ENCODE assay signal across 10 cellular contexts in the genomic region with DNA sequence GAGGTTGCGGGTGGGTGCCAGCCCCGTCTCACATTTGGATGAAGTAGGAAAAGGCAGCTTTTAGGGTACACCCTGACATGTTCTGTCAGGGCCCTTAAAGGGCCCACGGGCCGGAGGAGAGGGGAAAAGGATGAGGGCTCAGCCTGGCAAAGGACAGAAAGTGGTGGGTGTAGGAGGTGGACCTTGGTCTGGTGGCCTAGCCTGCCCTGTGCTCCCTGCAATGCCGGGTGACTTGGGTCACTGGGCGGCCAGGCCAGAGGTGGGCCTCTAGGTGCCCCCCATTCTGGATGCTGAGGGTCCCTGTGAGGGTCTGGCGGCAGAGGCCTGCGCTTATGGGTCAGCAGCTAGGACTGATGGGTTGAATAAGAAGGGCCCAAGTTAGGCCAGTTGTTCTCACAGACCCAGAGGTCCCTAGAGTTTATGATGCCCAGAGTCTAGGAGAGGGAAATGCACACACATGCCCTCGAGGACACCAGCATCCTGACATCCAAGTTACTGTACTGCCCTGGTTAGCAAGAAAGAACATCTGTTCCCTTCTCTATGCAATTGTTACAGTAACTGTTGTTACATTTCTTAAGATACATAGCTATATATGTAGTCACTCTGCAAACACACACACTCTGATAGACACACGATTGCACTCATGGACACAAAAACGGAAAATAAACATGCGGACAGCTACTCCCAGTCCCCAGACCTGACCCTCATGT. TPM values are rescaled to one million over a fixed set of nuclear protein-coding genes. Genes with fewer than 3 reads are reported as not detected.
A peak's percentile ranks its signal among the peaks of the same experiment; 100 is the strongest.
DNase-seq lines count a peak whose midpoint lies in the region; ATAC-seq and TF ChIP-seq lines count a peak whose summit lies in the region.
"Had no signal": no experiment of that assay in that cellular context is flagged by ENCODE, and none has a peak within 500 bp of the region (broad histone marks: within the 10 kb centered on the region; RNA-seq: fewer than 3 reads in every experiment).

No MANE protein-coding gene starts in this region.

- no peaks in the 10 kb centered on the region for H3K27me3 ChIP-seq in body of pancreas

- WGBS in body of pancreas, 2 donors: 48 to 54% methylated on average over 12 of the region's 12 CpGs

- H3K9me3 Mint-ChIP-seq in activated naive CD4-positive, alpha-beta T cell treated with anti-CD3 and anti-CD28 coated beads, Interleukin-2, amount 10 ng/mL, durations not matched to agents 7 days and 5 days: no peaks in the 10 kb centered on the region
- H3K9me3 Mint-ChIP-seq in memory B cell (no peaks in the 10 kb centered on the region), type B pancreatic cell (no peaks in the 10 kb centered on the region)

- no peak for DNase-seq in activated naive CD4-positive, alpha-beta T cell treated with anti-CD3 and anti-CD28 coated beads, Interleukin-2, amount 10 ng/mL, durations not matched to agents 7 days and 5 days
- no peak for DNase-seq in activated naive CD4-positive, alpha-beta T cell treated with anti-CD3 and anti-CD28 coated beads, Interleukin-2, amount 50 U/mL, for 16 hours
- DNase-seq in body of pancreas (no peak), memory B cell (ENCODE audit: low spot score in 2 of 2) (no peak), type B pancreatic cell (ENCODE audit: extremely low spot score, unreplicated experiment) (no peak)
- no peak for DNase-seq in stimulated activated naive CD4-positive, alpha-beta T cell (lab: John Stamatoyannopoulos, UW)

- H3K27ac ChIP-seq in body of pancreas: peak overlapping the region in 3 of 4 donors; percentile 72 to 92 (median 89)

- peaks cover 11% of the 10 kb centered on the region for H3K36me3 Mint-ChIP-seq in activated naive CD4-positive, alpha-beta T cell treated with anti-CD3 and anti-CD28 coated beads, Interleukin-2, amount 10 ng/mL, durations not matched to agents 7 days and 5 days
- no peaks in the 10 kb centered on the region for H3K36me3 Mint-ChIP-seq in memory B cell
- peaks cover 9% of the 10 kb centered on the region for H3K36me3 Mint-ChIP-seq in type B pancreatic cell

- TF ChIP-seq CTCF in body of pancreas (IDR thresholded peaks at IDR 0.05): no peak
- no peak for TF ChIP-seq CTCF in type B pancreatic cell (conservative IDR thresholded peaks at IDR 0.05)

- no peak for TF ChIP-seq POLR2A in body of pancreas (IDR thresholded peaks at IDR 0.05)

- H3K4me3 ChIP-seq in body of pancreas: peak overlapping the region; percentile 29 to 82

- intact Hi-C loops in body of pancreas (cut with DNase I): no loop called here

- ATAC-seq in body of pancreas (no peak), memory B cell (ENCODE audit: low read depth) (no peak), GM21526 (IDR thresholded peaks at IDR 0.05; ENCODE audit: low FRiP score, unreplicated experiment) (no peak), GM19035 (IDR thresholded peaks at IDR 0.05; ENCODE audit: unreplicated experiment) (no peak)

- H3K4me1 Mint-ChIP-seq in activated naive CD4-positive, alpha-beta T cell treated with anti-CD3 and anti-CD28 coated beads, Interleukin-2, amount 10 ng/mL, durations not matched to agents 7 days and 5 days: peaks cover 25% of the 10 kb centered on the region
- H3K4me1 Mint-ChIP-seq in memory B cell (peaks cover 38% of the 10 kb centered on the region), type B pancreatic cell (ENCODE audit: unreplicated experiment) (peaks cover 9% of the 10 kb centered on the region)

- H3K4me3 Mint-ChIP-seq in activated naive CD4-positive, alpha-beta T cell treated with anti-CD3 and anti-CD28 coated beads, Interleukin-2, amount 10 ng/mL, durations not matched to agents 7 days and 5 days: peak overlapping the region; percentile 86
- peak overlapping the region; percentile 96 for H3K4me3 Mint-ChIP-seq in memory B cell
- peak overlapping the region; percentile 97 for H3K4me3 Mint-ChIP-seq in type B pancreatic cell

- peak overlapping the region; percentile 95 for H3K27ac Mint-ChIP-seq in activated naive CD4-positive, alpha-beta T cell treated with anti-CD3 and anti-CD28 coated beads, Interleukin-2, amount 10 ng/mL, durations not matched to agents 7 days and 5 days
- H3K27ac Mint-ChIP-seq in memory B cell: peak overlapping the region; percentile 100
- H3K27ac Mint-ChIP-seq in type B pancreatic cell: peak overlapping the region; percentile 97

- peaks cover 31% of the 10 kb centered on the region for H3K27me3 Mint-ChIP-seq in activated naive CD4-positive, alpha-beta T cell treated with anti-CD3 and anti-CD28 coated beads, Interleukin-2, amount 10 ng/mL, durations not matched to agents 7 days and 5 days
- H3K27me3 Mint-ChIP-seq in memory B cell (no peaks in the 10 kb centered on the region), type B pancreatic cell (peaks cover 30% of the 10 kb centered on the region)

- peaks cover 29% of the 10 kb centered on the region for H3K4me1 ChIP-seq in body of pancreas

- no peaks in the 10 kb centered on the region for H3K36me3 ChIP-seq in body of pancreas (replicated peaks in 1 of 2; ENCODE audit: insufficient read depth in 1 of 2, low read depth in 2 of 2)

- CTCF ChIA-PET in activated naive CD4-positive, alpha-beta T cell treated with anti-CD3 and anti-CD28 coated beads, Interleukin-2, amount 10 ng/mL, durations not matched to agents 7 days and 5 days (lab: Charles Lee): interaction anchor here (0.8 to 4.4 kb wide), 6 partner anchors 8 to 51 kb away, joined by 3 to 22 read pairs (median 4); a partner anchor contains a TSS

- H3K9me3 ChIP-seq in body of pancreas: no peaks in the 10 kb centered on the region

RNA-seq across cellular contexts. Expression of a gene that starts 12.5 kb away (rescaled TPM):
- 10 to 100 TPM; 11.5 to 17.9 TPM for total RNA-seq in body of pancreas
- total RNA-seq in type B pancreatic cell (ENCODE audit: low replicate concordance): 0.58 and 0.76 TPM in 2 replicates

RNA-seq across cellular contexts. Expression of a gene that starts 30.6 kb away (rescaled TPM):
- total RNA-seq in body of pancreas: 10 to 100 TPM; 12.5 to 15.2 TPM
- total RNA-seq in type B pancreatic cell (ENCODE audit: low replicate concordance): 22.1 and 31.2 TPM in 2 replicates

RNA-seq across cellular contexts. Expression of a gene that starts 45.1 kb away (rescaled TPM):
- total RNA-seq in body of pancreas (not detected), type B pancreatic cell (ENCODE audit: low replicate concordance) (not detected in 2 replicates)
- total RNA-seq: dermis microvascular lymphatic vessel endothelial cell, LHCN-M2 had no signal

RNA-seq across cellular contexts. Expression of a gene that starts 51.2 kb away (rescaled TPM):
- 1,000 to 10,000 TPM; 1,136 to 1,977 TPM for total RNA-seq in body of pancreas
- 1,864 and 2,055 TPM in 2 replicates for total RNA-seq in type B pancreatic cell (ENCODE audit: low replicate concordance)
